2 cellular contexts compared by ENCODE assay signal in genomic region chr3:72353236-72354105, GRCh38.
TF ChIP-seq lines count a peak whose summit lies in the region.

No MANE protein-coding gene starts in this region.

TF ChIP-seq in IMR-90, 13 proteins besides CTCF, POLR2A, EP300 and RAD21:
- TF ChIP-seq FOS (IDR thresholded peaks at IDR 0.05; ENCODE audit: low read depth, low read length): no peak
- TF ChIP-seq, protein P1, sequence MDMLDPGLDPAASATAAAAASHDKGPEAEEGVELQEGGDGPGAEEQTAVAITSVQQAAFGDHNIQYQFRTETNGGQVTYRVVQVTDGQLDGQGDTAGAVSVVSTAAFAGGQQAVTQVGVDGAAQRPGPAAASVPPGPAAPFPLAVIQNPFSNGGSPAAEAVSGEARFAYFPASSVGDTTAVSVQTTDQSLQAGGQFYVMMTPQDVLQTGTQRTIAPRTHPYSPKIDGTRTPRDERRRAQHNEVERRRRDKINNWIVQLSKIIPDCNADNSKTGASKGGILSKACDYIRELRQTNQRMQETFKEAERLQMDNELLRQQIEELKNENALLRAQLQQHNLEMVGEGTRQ (IDR thresholded peaks at IDR 0.05; ENCODE audit: low read depth, low read length): no peak
- no peak for TF ChIP-seq MXI1 (IDR thresholded peaks at IDR 0.05; ENCODE audit: borderline replicate concordance, low read depth, low read length)
- TF ChIP-seq MAZ (IDR thresholded peaks at IDR 0.05; ENCODE audit: borderline replicate concordance, low read depth, low read length): no peak
- TF ChIP-seq RCOR1 (IDR thresholded peaks at IDR 0.05; ENCODE audit: insufficient replicate concordance, low read length): no peak
- no peak for TF ChIP-seq BHLHE40 (IDR thresholded peaks at IDR 0.05; ENCODE audit: low read depth, low read length)
- TF ChIP-seq, protein P2, sequence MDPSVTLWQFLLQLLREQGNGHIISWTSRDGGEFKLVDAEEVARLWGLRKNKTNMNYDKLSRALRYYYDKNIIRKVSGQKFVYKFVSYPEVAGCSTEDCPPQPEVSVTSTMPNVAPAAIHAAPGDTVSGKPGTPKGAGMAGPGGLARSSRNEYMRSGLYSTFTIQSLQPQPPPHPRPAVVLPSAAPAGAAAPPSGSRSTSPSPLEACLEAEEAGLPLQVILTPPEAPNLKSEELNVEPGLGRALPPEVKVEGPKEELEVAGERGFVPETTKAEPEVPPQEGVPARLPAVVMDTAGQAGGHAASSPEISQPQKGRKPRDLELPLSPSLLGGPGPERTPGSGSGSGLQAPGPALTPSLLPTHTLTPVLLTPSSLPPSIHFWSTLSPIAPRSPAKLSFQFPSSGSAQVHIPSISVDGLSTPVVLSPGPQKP (IDR thresholded peaks at IDR 0.05; ENCODE audit: borderline replicate concordance, low read depth, low read length): no peak
- TF ChIP-seq MAFK (IDR thresholded peaks at IDR 0.05; ENCODE audit: low read depth, low read length): no peak
- TF ChIP-seq RFX5 (IDR thresholded peaks at IDR 0.05; ENCODE audit: low read depth, low read length): no peak
- TF ChIP-seq NFE2L2 (IDR thresholded peaks at IDR 0.05; ENCODE audit: low read depth, low read length): no peak

TF ChIP-seq in H1, 55 proteins besides CTCF, POLR2A, EP300 and RAD21:
- TF ChIP-seq SP2 (IDR thresholded peaks at IDR 0.05; ENCODE audit: low read length) (no peak), CHD1 (IDR thresholded peaks at IDR 0.05; ENCODE audit: low read depth, low read length) (no peak), FOSL1 (IDR thresholded peaks at IDR 0.05; ENCODE audit: insufficient read depth, low read depth, low read length) (no peak), RNF2 (IDR thresholded peaks at IDR 0.05; ENCODE audit: borderline replicate concordance, low read depth, low read length, missing control alignments, poor library complexity, severe bottlenecking) (no peak), SIRT6 (IDR thresholded peaks at IDR 0.05; ENCODE audit: low read length) (no peak), RFX5 (IDR thresholded peaks at IDR 0.05; ENCODE audit: borderline replicate concordance, low read depth, low read length) (no peak), SP1 (IDR thresholded peaks at IDR 0.05; ENCODE audit: low read depth, low read length) (no peak), SRF (IDR thresholded peaks at IDR 0.05; ENCODE audit: low read depth, low read length) (no peak), KDM1A (IDR thresholded peaks at IDR 0.05; ENCODE audit: borderline replicate concordance, low read length) (no peak), RXRA (IDR thresholded peaks at IDR 0.05; ENCODE audit: insufficient read depth, low read depth, low read length) (no peak), RBBP5 (IDR thresholded peaks at IDR 0.05; ENCODE audit: borderline replicate concordance, low read depth, low read length) (no peak), ZNF274 (IDR thresholded peaks at IDR 0.05; ENCODE audit: borderline replicate concordance, extremely low read depth, low read length) (no peak), JUND (IDR thresholded peaks at IDR 0.05; ENCODE audit: low read length) (no peak), PHF8 (conservative IDR thresholded peaks at IDR 0.05; ENCODE audit: low read depth, low read length) (no peak)
- TF ChIP-seq, protein P3, sequence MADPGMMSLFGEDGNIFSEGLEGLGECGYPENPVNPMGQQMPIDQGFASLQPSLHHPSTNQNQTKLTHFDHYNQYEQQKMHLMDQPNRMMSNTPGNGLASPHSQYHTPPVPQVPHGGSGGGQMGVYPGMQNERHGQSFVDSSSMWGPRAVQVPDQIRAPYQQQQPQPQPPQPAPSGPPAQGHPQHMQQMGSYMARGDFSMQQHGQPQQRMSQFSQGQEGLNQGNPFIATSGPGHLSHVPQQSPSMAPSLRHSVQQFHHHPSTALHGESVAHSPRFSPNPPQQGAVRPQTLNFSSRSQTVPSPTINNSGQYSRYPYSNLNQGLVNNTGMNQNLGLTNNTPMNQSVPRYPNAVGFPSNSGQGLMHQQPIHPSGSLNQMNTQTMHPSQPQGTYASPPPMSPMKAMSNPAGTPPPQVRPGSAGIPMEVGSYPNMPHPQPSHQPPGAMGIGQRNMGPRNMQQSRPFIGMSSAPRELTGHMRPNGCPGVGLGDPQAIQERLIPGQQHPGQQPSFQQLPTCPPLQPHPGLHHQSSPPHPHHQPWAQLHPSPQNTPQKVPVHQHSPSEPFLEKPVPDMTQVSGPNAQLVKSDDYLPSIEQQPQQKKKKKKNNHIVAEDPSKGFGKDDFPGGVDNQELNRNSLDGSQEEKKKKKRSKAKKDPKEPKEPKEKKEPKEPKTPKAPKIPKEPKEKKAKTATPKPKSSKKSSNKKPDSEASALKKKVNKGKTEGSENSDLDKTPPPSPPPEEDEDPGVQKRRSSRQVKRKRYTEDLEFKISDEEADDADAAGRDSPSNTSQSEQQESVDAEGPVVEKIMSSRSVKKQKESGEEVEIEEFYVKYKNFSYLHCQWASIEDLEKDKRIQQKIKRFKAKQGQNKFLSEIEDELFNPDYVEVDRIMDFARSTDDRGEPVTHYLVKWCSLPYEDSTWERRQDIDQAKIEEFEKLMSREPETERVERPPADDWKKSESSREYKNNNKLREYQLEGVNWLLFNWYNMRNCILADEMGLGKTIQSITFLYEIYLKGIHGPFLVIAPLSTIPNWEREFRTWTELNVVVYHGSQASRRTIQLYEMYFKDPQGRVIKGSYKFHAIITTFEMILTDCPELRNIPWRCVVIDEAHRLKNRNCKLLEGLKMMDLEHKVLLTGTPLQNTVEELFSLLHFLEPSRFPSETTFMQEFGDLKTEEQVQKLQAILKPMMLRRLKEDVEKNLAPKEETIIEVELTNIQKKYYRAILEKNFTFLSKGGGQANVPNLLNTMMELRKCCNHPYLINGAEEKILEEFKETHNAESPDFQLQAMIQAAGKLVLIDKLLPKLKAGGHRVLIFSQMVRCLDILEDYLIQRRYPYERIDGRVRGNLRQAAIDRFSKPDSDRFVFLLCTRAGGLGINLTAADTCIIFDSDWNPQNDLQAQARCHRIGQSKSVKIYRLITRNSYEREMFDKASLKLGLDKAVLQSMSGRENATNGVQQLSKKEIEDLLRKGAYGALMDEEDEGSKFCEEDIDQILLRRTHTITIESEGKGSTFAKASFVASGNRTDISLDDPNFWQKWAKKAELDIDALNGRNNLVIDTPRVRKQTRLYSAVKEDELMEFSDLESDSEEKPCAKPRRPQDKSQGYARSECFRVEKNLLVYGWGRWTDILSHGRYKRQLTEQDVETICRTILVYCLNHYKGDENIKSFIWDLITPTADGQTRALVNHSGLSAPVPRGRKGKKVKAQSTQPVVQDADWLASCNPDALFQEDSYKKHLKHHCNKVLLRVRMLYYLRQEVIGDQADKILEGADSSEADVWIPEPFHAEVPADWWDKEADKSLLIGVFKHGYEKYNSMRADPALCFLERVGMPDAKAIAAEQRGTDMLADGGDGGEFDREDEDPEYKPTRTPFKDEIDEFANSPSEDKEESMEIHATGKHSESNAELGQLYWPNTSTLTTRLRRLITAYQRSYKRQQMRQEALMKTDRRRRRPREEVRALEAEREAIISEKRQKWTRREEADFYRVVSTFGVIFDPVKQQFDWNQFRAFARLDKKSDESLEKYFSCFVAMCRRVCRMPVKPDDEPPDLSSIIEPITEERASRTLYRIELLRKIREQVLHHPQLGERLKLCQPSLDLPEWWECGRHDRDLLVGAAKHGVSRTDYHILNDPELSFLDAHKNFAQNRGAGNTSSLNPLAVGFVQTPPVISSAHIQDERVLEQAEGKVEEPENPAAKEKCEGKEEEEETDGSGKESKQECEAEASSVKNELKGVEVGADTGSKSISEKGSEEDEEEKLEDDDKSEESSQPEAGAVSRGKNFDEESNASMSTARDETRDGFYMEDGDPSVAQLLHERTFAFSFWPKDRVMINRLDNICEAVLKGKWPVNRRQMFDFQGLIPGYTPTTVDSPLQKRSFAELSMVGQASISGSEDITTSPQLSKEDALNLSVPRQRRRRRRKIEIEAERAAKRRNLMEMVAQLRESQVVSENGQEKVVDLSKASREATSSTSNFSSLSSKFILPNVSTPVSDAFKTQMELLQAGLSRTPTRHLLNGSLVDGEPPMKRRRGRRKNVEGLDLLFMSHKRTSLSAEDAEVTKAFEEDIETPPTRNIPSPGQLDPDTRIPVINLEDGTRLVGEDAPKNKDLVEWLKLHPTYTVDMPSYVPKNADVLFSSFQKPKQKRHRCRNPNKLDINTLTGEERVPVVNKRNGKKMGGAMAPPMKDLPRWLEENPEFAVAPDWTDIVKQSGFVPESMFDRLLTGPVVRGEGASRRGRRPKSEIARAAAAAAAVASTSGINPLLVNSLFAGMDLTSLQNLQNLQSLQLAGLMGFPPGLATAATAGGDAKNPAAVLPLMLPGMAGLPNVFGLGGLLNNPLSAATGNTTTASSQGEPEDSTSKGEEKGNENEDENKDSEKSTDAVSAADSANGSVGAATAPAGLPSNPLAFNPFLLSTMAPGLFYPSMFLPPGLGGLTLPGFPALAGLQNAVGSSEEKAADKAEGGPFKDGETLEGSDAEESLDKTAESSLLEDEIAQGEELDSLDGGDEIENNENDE (IDR thresholded peaks at IDR 0.05; ENCODE audit: insufficient replicate concordance, low read length): no peak
